ENCODE assay signal across 8 cellular contexts in genomic region chr12:6323340-6323994, GRCh38. TPM values are rescaled to one million over a fixed set of nuclear protein-coding genes. Genes with fewer than 3 reads are reported as not detected.
DNase-seq lines count a peak whose midpoint lies in the region; ATAC-seq and FAIRE-seq lines count a peak whose summit lies in the region.

No MANE protein-coding gene starts in this region.

- FAIRE-seq in islet of Langerhans (lab: Jason Lieb, UNC) = peak; percentile 96

- no peaks in the 10 kb centered on the region for H3K9me3 Mint-ChIP-seq in T-cell

- peak overlapping the region; percentile 72 to 74 (median 74) for H3K4me3 Mint-ChIP-seq in T-cell

- H3K36me3 Mint-ChIP-seq in T-cell = no peaks in the 10 kb centered on the region

- CTCF ChIA-PET in T-cell (lab: Charles Lee) = interaction anchor here (0.6 to 1.5 kb wide), 11 partner anchors 9 to 215 kb away, joined by 3 to 14 read pairs (median 4); no protein-coding TSS in a partner anchor

- POLR2A ChIA-PET in T-cell (lab: Charles Lee) = no interaction called here

- H3K27ac Mint-ChIP-seq in T-cell = peak overlapping the region; percentile 95 to 97

- peak; percentile 70 for ATAC-seq in GM19452 (IDR thresholded peaks at IDR 0.05; ENCODE audit: unreplicated experiment)
- peak; percentile 79 to 86 (median 80) for ATAC-seq in T-cell (replicated peaks in 1 of 4)
- ATAC-seq in GM21737 (IDR thresholded peaks at IDR 0.05; ENCODE audit: unreplicated experiment) = no peak

- H3K4me1 Mint-ChIP-seq in T-cell = peaks cover 51 to 57% (median 53%) of the 10 kb centered on the region in 3 donors

- peak; percentile 56 for DNase-seq in D341Med (ENCODE audit: low spot score)
- DNase-seq in Kasumi-1 (lab: John Stamatoyannopoulos, UW) = peak; percentile 61 to 63
- DNase-seq in T-cell = peak in 17 of 34 experiments; percentile 17 to 57 (median 43)
- peak; percentile 12 for DNase-seq in cerebellum (ENCODE audit: low spot score)
- DNase-seq in stimulated activated CD4-positive, alpha-beta T cell treated with anti-CD3 and anti-CD28 coated beads, Interleukin-4, amount 100 ng/mL, for 4 hours = peak; percentile 21 to 57

- H3K27me3 Mint-ChIP-seq in T-cell = no peaks in the 10 kb centered on the region

RNA-seq across cellular contexts. Expression of gene PLEKHG6, which starts 13.0 kb away (rescaled TPM):
- under 1 TPM in 2 of 5 donors, not detected in 3; 0.13 to 0.38 TPM for total RNA-seq in T-cell
- 0.64 TPM for total RNA-seq in cerebellum

RNA-seq across cellular contexts. Expression of gene TNFRSF1A, which starts 18.4 kb away (rescaled TPM):
- total RNA-seq in T-cell (10 to 100 TPM; 32.3 to 88.0 (median 86.5) TPM), cerebellum (11.1 TPM)

RNA-seq across cellular contexts. Expression of gene SCNN1A, which starts 51.9 kb away (rescaled TPM):
- total RNA-seq in T-cell (1 to 10 TPM; 1.0 to 3.4 (median 2.6) TPM), cerebellum (not detected)
